Comparison of ENCODE assay signal across 2 cellular contexts in the genomic region with DNA sequence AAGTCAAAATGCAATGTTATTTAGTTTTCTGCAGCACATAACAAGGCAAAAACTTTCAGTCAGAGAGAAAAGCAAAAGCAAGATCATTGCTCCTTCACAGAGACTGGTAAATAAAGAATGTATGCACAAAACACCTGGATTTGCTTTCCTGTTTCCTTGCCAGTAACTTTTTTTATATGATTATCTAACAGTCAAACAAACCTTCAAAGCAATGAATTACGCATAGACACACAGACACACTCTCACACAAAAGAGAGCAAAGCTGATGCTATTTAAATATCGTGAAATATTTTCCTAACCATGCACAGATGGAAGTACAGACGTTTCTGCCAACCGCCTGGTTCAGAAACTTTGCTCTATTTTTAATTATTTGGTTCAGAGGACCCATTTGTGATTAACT.
TF ChIP-seq lines count a peak whose summit lies in the region.

No MANE protein-coding gene starts in this region.

TF ChIP-seq in IMR-90, 13 proteins besides CTCF, POLR2A, EP300 and RAD21:
- no peak for TF ChIP-seq MAFK (IDR thresholded peaks at IDR 0.05; ENCODE audit: low read depth, low read length)
- no peak for TF ChIP-seq CHD1 (IDR thresholded peaks at IDR 0.05; ENCODE audit: low read depth, low read length)
- TF ChIP-seq FOS (IDR thresholded peaks at IDR 0.05; ENCODE audit: low read depth, low read length), result no peak
- TF ChIP-seq NFE2L2 (IDR thresholded peaks at IDR 0.05; ENCODE audit: low read depth, low read length), result no peak
- no peak for TF ChIP-seq RCOR1 (IDR thresholded peaks at IDR 0.05; ENCODE audit: insufficient replicate concordance, low read length)
- no peak for TF ChIP-seq MXI1 (IDR thresholded peaks at IDR 0.05; ENCODE audit: borderline replicate concordance, low read depth, low read length)
- no peak for TF ChIP-seq CEBPB (IDR thresholded peaks at IDR 0.05; ENCODE audit: low read depth, low read length)
- TF ChIP-seq, protein P1, sequence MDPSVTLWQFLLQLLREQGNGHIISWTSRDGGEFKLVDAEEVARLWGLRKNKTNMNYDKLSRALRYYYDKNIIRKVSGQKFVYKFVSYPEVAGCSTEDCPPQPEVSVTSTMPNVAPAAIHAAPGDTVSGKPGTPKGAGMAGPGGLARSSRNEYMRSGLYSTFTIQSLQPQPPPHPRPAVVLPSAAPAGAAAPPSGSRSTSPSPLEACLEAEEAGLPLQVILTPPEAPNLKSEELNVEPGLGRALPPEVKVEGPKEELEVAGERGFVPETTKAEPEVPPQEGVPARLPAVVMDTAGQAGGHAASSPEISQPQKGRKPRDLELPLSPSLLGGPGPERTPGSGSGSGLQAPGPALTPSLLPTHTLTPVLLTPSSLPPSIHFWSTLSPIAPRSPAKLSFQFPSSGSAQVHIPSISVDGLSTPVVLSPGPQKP (IDR thresholded peaks at IDR 0.05; ENCODE audit: borderline replicate concordance, low read depth, low read length), result no peak
- no peak for TF ChIP-seq BHLHE40 (IDR thresholded peaks at IDR 0.05; ENCODE audit: low read depth, low read length)
- TF ChIP-seq, protein P2, sequence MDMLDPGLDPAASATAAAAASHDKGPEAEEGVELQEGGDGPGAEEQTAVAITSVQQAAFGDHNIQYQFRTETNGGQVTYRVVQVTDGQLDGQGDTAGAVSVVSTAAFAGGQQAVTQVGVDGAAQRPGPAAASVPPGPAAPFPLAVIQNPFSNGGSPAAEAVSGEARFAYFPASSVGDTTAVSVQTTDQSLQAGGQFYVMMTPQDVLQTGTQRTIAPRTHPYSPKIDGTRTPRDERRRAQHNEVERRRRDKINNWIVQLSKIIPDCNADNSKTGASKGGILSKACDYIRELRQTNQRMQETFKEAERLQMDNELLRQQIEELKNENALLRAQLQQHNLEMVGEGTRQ (IDR thresholded peaks at IDR 0.05; ENCODE audit: low read depth, low read length), result no peak

TF ChIP-seq in SK-N-SH, 30 proteins besides CTCF, POLR2A, EP300 and RAD21:
- TF ChIP-seq, protein P3, sequence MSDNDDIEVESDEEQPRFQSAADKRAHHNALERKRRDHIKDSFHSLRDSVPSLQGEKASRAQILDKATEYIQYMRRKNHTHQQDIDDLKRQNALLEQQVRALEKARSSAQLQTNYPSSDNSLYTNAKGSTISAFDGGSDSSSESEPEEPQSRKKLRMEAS (IDR thresholded peaks at IDR 0.05; ENCODE audit: low read depth), result no peak
- TF ChIP-seq, protein P4, sequence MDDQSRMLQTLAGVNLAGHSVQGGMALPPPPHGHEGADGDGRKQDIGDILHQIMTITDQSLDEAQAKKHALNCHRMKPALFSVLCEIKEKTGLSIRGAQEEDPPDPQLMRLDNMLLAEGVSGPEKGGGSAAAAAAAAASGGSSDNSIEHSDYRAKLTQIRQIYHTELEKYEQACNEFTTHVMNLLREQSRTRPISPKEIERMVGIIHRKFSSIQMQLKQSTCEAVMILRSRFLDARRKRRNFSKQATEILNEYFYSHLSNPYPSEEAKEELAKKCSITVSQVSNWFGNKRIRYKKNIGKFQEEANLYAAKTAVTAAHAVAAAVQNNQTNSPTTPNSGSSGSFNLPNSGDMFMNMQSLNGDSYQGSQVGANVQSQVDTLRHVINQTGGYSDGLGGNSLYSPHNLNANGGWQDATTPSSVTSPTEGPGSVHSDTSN (IDR thresholded peaks at IDR 0.05), result no peak
- TF ChIP-seq RFX5 (IDR thresholded peaks at IDR 0.05; ENCODE audit: low read length) (no peak), NFIC (IDR thresholded peaks at IDR 0.05; ENCODE audit: borderline replicate concordance) (no peak), CHD2 (IDR thresholded peaks at IDR 0.05; ENCODE audit: low read length, partially characterized antibody) (no peak), MXI1 (IDR thresholded peaks at IDR 0.05; ENCODE audit: low read depth, low read length) (no peak), GATA2 (CRISPR knock-in tag; IDR thresholded peaks at IDR 0.05) (no peak), SIN3A (IDR thresholded peaks at IDR 0.05; ENCODE audit: borderline replicate concordance, low read depth, low read length) (no peak), SMC3 (IDR thresholded peaks at IDR 0.05; ENCODE audit: low read depth, low read length) (no peak), YY1 (IDR thresholded peaks at IDR 0.05; ENCODE audit: low read depth) (no peak), TCF12 (IDR thresholded peaks at IDR 0.05) (no peak), EZH2phosphoT487 (IDR thresholded peaks at IDR 0.05; ENCODE audit: borderline replicate concordance, low read depth) (no peak), TAF1 (IDR thresholded peaks at IDR 0.05; ENCODE audit: borderline replicate concordance, low read depth, low read length) (no peak)
- TF ChIP-seq, protein P5, sequence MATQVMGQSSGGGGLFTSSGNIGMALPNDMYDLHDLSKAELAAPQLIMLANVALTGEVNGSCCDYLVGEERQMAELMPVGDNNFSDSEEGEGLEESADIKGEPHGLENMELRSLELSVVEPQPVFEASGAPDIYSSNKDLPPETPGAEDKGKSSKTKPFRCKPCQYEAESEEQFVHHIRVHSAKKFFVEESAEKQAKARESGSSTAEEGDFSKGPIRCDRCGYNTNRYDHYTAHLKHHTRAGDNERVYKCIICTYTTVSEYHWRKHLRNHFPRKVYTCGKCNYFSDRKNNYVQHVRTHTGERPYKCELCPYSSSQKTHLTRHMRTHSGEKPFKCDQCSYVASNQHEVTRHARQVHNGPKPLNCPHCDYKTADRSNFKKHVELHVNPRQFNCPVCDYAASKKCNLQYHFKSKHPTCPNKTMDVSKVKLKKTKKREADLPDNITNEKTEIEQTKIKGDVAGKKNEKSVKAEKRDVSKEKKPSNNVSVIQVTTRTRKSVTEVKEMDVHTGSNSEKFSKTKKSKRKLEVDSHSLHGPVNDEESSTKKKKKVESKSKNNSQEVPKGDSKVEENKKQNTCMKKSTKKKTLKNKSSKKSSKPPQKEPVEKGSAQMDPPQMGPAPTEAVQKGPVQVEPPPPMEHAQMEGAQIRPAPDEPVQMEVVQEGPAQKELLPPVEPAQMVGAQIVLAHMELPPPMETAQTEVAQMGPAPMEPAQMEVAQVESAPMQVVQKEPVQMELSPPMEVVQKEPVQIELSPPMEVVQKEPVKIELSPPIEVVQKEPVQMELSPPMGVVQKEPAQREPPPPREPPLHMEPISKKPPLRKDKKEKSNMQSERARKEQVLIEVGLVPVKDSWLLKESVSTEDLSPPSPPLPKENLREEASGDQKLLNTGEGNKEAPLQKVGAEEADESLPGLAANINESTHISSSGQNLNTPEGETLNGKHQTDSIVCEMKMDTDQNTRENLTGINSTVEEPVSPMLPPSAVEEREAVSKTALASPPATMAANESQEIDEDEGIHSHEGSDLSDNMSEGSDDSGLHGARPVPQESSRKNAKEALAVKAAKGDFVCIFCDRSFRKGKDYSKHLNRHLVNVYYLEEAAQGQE (IDR thresholded peaks at IDR 0.05; ENCODE audit: low read depth, low read length), result no peak
